14 cellular contexts compared by ENCODE assay signal in genomic region chr3:188043891-188044290, GRCh38.
DNase-seq lines count a peak whose midpoint lies in the region; ATAC-seq and TF ChIP-seq lines count a peak whose summit lies in the region.
"Had no signal": no experiment of that assay in that cellular context is flagged by ENCODE, and none has a peak within 500 bp of the region (broad histone marks: within the 10 kb centered on the region; RNA-seq: fewer than 3 reads in every experiment).

No MANE protein-coding gene starts in this region.

- H3K9ac ChIP-seq in Karpas-422 (ENCODE audit: low read length), result peak overlapping the region; percentile 44

- peak overlapping the region; percentile 84 for H3K27ac ChIP-seq in Karpas-422 (ENCODE audit: low read length)
- H3K27ac ChIP-seq in uterus, result no peak overlapping the region
- H3K27ac ChIP-seq in esophagus squamous epithelium, result no peak overlapping the region

- peaks cover 3% of the 10 kb centered on the region for H3K27me3 Mint-ChIP-seq in activated CD4-positive, alpha-beta T cell treated with anti-CD3 and anti-CD28 coated beads, Interleukin-2, amount 10 ng/mL, durations not matched to agents 7 days and 5 days
- peaks cover 7% of the 10 kb centered on the region for H3K27me3 Mint-ChIP-seq in activated naive CD8-positive, alpha-beta T cell treated with anti-CD3 and anti-CD28 coated beads, Interleukin-2, amount 50 U/mL, for 24 hours
- H3K27me3 Mint-ChIP-seq in stimulated activated memory B cell treated with anti-CD40 and anti-IgM and Interleukin-4, amounts not matched to agents 10 μg/mL and 1 μg/mL and 100 μg/mL, for 72 hours, result peaks cover 24% of the 10 kb centered on the region

- no peaks in the 10 kb centered on the region for H4K20me1 ChIP-seq in Karpas-422 (ENCODE audit: insufficient read depth, low read depth, low read length)

- no peak overlapping the region for H2AFZ ChIP-seq in Karpas-422 (ENCODE audit: low read length)

- no peaks in the 10 kb centered on the region for H3K36me3 Mint-ChIP-seq in activated CD4-positive, alpha-beta T cell treated with anti-CD3 and anti-CD28 coated beads, Interleukin-2, amount 10 ng/mL, durations not matched to agents 7 days and 5 days (ENCODE audit: low read depth)
- H3K36me3 Mint-ChIP-seq in activated naive CD8-positive, alpha-beta T cell treated with anti-CD3 and anti-CD28 coated beads, Interleukin-2, amount 50 U/mL, for 24 hours (ENCODE audit: low read depth), result no peaks in the 10 kb centered on the region
- no peaks in the 10 kb centered on the region for H3K36me3 Mint-ChIP-seq in stimulated activated memory B cell treated with anti-CD40 and anti-IgM and Interleukin-4, amounts not matched to agents 10 μg/mL and 1 μg/mL and 100 μg/mL, for 72 hours

- H3K27ac Mint-ChIP-seq in activated CD4-positive, alpha-beta T cell treated with anti-CD3 and anti-CD28 coated beads, Interleukin-2, amount 10 ng/mL, durations not matched to agents 7 days and 5 days, result no peak overlapping the region
- no peak overlapping the region for H3K27ac Mint-ChIP-seq in activated naive CD8-positive, alpha-beta T cell treated with anti-CD3 and anti-CD28 coated beads, Interleukin-2, amount 50 U/mL, for 24 hours
- no peak overlapping the region for H3K27ac Mint-ChIP-seq in stimulated activated memory B cell treated with anti-CD40 and anti-IgM and Interleukin-4, amounts not matched to agents 10 μg/mL and 1 μg/mL and 100 μg/mL, for 72 hours

- CTCF ChIA-PET in activated CD4-positive, alpha-beta T cell treated with anti-CD3 and anti-CD28 coated beads, Interleukin-2, amount 10 ng/mL, durations not matched to agents 7 days and 5 days (lab: Charles Lee), result interaction anchor here (1.1 to 1.8 kb wide), 3 partner anchors 16 to 911 kb away, joined by 3 to 4 read pairs (median 3); no protein-coding TSS in a partner anchor

- peaks cover 7% of the 10 kb centered on the region for H3K9me3 Mint-ChIP-seq in activated CD4-positive, alpha-beta T cell treated with anti-CD3 and anti-CD28 coated beads, Interleukin-2, amount 10 ng/mL, durations not matched to agents 7 days and 5 days
- no peaks in the 10 kb centered on the region for H3K9me3 Mint-ChIP-seq in activated naive CD8-positive, alpha-beta T cell treated with anti-CD3 and anti-CD28 coated beads, Interleukin-2, amount 50 U/mL, for 24 hours
- no peaks in the 10 kb centered on the region for H3K9me3 Mint-ChIP-seq in stimulated activated memory B cell treated with anti-CD40 and anti-IgM and Interleukin-4, amounts not matched to agents 10 μg/mL and 1 μg/mL and 100 μg/mL, for 72 hours

- peak overlapping the region; percentile 25 for H3K4me3 ChIP-seq in Karpas-422 (ENCODE audit: low read length)
- no peak overlapping the region for H3K4me3 ChIP-seq in uterus
- no peak overlapping the region for H3K4me3 ChIP-seq in esophagus squamous epithelium

- H3K27me3 ChIP-seq in Karpas-422 (ENCODE audit: low read length) (no peaks in the 10 kb centered on the region), uterus (no peaks in the 10 kb centered on the region), esophagus squamous epithelium (peaks cover 0 to 37% (median 0%) of the 10 kb centered on the region in 4 donors)

- intact Hi-C loops in uterus (cut with DNase I; ENCODE audit: low total_unique reads) (no loop called here), esophagus squamous epithelium (cut with DNase I) (no loop called here)

- 43% methylated on average over 2 of the region's 2 CpGs; no CpG with 5 or more reads in 1 of the 2 donors for WGBS in esophagus squamous epithelium, 2 donors

- no peaks in the 10 kb centered on the region for H3K79me2 ChIP-seq in Karpas-422 (ENCODE audit: low read length)

- peak overlapping the region; percentile 69 for H3K4me2 ChIP-seq in Karpas-422 (ENCODE audit: low read depth, low read length, poor library complexity, severe bottlenecking)

- no peak for TF ChIP-seq POLR2A in uterus (IDR thresholded peaks at IDR 0.05)
- no peak for TF ChIP-seq POLR2A in esophagus squamous epithelium (IDR thresholded peaks at IDR 0.05)

- DNase-seq in activated CD4-positive, alpha-beta T cell treated with anti-CD3 and anti-CD28 coated beads, Interleukin-2, amount 10 ng/mL, durations not matched to agents 7 days and 5 days, result peak; percentile 12
- no peak for DNase-seq in activated CD4-positive, alpha-beta T cell treated with anti-CD3 and anti-CD28 coated beads for 4 hours
- DNase-seq in Karpas-422 (peak; percentile 97), uterus (no peak), esophagus squamous epithelium (lab: John Stamatoyannopoulos, UW) (no peak), HuH-7.5 (ENCODE audit: low spot score) (no peak)
- no peak for DNase-seq in activated naive CD8-positive, alpha-beta T cell treated with anti-CD3 and anti-CD28 coated beads, Interleukin-2, amount 50 U/mL, for 24 hours
- DNase-seq: C1 segment of cervical spinal cord, DMS 273 treated with DMSO at 0.1 percent for 48 hours, IMR-90, NCI-H1417 treated with DMSO at 0.1 percent for 48 hours, NCI-H2029 treated with DMSO at 0.1 percent for 48 hours, NCI-H510A had no signal

- no peaks in the 10 kb centered on the region for H3K9me2 ChIP-seq in Karpas-422 (replicated peaks; ENCODE audit: insufficient read depth, low read length)

- no peaks in the 10 kb centered on the region for H3K36me3 ChIP-seq in Karpas-422 (ENCODE audit: insufficient read depth, low read length)
- H3K36me3 ChIP-seq in uterus, result no peaks in the 10 kb centered on the region
- H3K36me3 ChIP-seq in esophagus squamous epithelium, result no peaks in the 10 kb centered on the region

- no peaks in the 10 kb centered on the region for H3K9me3 ChIP-seq in Karpas-422 (ENCODE audit: low read length)
- H3K9me3 ChIP-seq in uterus, result no peaks in the 10 kb centered on the region
- no peaks in the 10 kb centered on the region for H3K9me3 ChIP-seq in esophagus squamous epithelium

- POLR2A ChIA-PET in activated CD4-positive, alpha-beta T cell treated with anti-CD3 and anti-CD28 coated beads, Interleukin-2, amount 10 ng/mL, durations not matched to agents 7 days and 5 days (lab: Charles Lee), result no interaction called here

- no peak overlapping the region for H3K4me3 Mint-ChIP-seq in activated CD4-positive, alpha-beta T cell treated with anti-CD3 and anti-CD28 coated beads, Interleukin-2, amount 10 ng/mL, durations not matched to agents 7 days and 5 days
- no peak overlapping the region for H3K4me3 Mint-ChIP-seq in activated naive CD8-positive, alpha-beta T cell treated with anti-CD3 and anti-CD28 coated beads, Interleukin-2, amount 50 U/mL, for 24 hours
- no peak overlapping the region for H3K4me3 Mint-ChIP-seq in stimulated activated memory B cell treated with anti-CD40 and anti-IgM and Interleukin-4, amounts not matched to agents 10 μg/mL and 1 μg/mL and 100 μg/mL, for 72 hours

- peaks cover 85% of the 10 kb centered on the region for H3K4me1 ChIP-seq in Karpas-422 (ENCODE audit: low read length)
- H3K4me1 ChIP-seq in uterus, result no peaks in the 10 kb centered on the region
- peaks cover 0 to 9% (median 0%) of the 10 kb centered on the region in 3 donors for H3K4me1 ChIP-seq in esophagus squamous epithelium

- H3K4me1 Mint-ChIP-seq in activated CD4-positive, alpha-beta T cell treated with anti-CD3 and anti-CD28 coated beads, Interleukin-2, amount 10 ng/mL, durations not matched to agents 7 days and 5 days, result peaks cover 25% of the 10 kb centered on the region
- peaks cover 14% of the 10 kb centered on the region for H3K4me1 Mint-ChIP-seq in activated naive CD8-positive, alpha-beta T cell treated with anti-CD3 and anti-CD28 coated beads, Interleukin-2, amount 50 U/mL, for 24 hours
- H3K4me1 Mint-ChIP-seq in stimulated activated memory B cell treated with anti-CD40 and anti-IgM and Interleukin-4, amounts not matched to agents 10 μg/mL and 1 μg/mL and 100 μg/mL, for 72 hours, result no peaks in the 10 kb centered on the region

- peak; percentile 18 for ATAC-seq in activated naive CD8-positive, alpha-beta T cell treated with anti-CD3 and anti-CD28 coated beads, Interleukin-2, amount 50 U/mL, for 24 hours
- peak; percentile 51 for ATAC-seq in stimulated activated memory B cell treated with anti-CD40 and anti-IgM and Interleukin-4, amounts not matched to agents 10 μg/mL and 1 μg/mL and 100 μg/mL, for 72 hours

- no peak for TF ChIP-seq CTCF in uterus (IDR thresholded peaks at IDR 0.05)
- no peak for TF ChIP-seq CTCF in esophagus squamous epithelium (IDR thresholded peaks at IDR 0.05)

Comparison
In these comparisons a context has a peak if more than half of its experiments do, and no peak if none do; other contexts are left out.
1. DNase-seq: peak in activated CD4-positive, alpha-beta T cell treated with anti-CD3 and anti-CD28 coated beads, Interleukin-2, amount 10 ng/mL, durations not matched to agents 7 days and 5 days (single experiment) and Karpas-422 (single experiment); none in activated CD4-positive, alpha-beta T cell treated with anti-CD3 and anti-CD28 coated beads for 4 hours (0 of 2), activated naive CD8-positive, alpha-beta T cell treated with anti-CD3 and anti-CD28 coated beads, Interleukin-2, amount 50 U/mL, for 24 hours (single experiment), uterus (0 of 2), esophagus squamous epithelium (single experiment) and HuH-7.5 (single experiment).